ENCODE assay signal across 7 cellular contexts in the genomic region with DNA sequence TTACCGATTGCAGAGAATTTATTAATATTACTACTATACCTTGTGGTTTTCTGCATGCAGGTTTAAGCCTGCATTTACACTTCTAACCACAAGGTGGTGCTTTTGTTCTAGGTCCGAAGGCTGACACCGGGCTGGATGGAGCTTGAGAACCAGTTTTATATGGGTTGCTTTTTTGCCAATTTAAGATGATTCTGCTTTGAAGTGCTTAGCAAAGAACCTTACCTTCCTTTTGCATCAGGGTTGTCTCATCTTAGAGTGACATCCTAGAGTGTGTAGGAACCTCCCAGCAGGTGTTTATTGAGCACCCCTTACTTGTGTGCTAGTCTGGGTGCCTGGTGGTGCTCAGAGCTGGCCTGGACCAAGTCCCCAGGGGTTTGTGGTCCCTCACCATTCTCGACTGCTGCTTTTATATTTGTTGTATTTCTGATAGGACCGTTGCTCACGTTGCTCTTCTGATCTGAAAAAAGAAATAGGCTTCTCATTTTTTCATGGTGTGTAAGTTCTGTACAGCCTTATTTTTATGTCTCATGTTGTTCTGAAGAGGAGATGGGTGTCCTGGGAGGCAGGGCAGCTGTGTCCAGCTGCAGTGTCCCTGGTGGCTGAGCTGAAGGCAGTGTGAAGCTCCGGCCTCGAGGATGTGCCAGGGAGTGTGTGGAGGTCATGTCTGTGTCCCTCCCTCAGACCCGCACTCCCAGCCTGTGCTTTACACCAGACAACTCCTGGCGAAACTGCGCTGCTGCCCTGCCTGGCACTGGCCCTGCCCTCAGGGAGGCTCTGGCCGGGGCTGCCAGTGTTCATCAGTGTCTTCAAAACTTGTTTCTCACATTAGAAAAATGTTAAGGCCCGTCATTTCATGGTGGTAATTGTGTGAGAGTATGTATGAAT. TPM values are rescaled to one million over a fixed set of nuclear protein-coding genes. Genes with fewer than 3 reads are reported as not detected.
DNase-seq lines count a peak whose midpoint lies in the region; ATAC-seq, FAIRE-seq and TF ChIP-seq lines count a peak whose summit lies in the region.

No MANE protein-coding gene starts in this region.

- DNase-seq in GM03348 (ENCODE audit: low spot score) (peak; percentile 87), LNCaP clone FGC (ENCODE audit: low read depth) (peak; percentile 64), SJCRH30 (peak; percentile 56 to 81), brain microvascular endothelial cell (peak; percentile 73), keratinocyte (ENCODE audit: low read depth, low spot score) (peak; percentile 30)
- peak; percentile 36 for DNase-seq in stimulated activated CD4-positive, alpha-beta T cell treated with anti-CD3 and anti-CD28 coated beads, Interleukin-2, amount 100 ng/mL, for 4 hours (ENCODE audit: low read depth)

- H3K4me1 ChIP-seq in SJCRH30 (no peaks in the 10 kb centered on the region), keratinocyte (ENCODE audit: control insufficient read depth, extremely low read depth, insufficient read depth, low read length) (peaks cover 6% of the 10 kb centered on the region)

- H2AFZ ChIP-seq in keratinocyte (ENCODE audit: control insufficient read depth, low read length): no peak overlapping the region

- peaks cover 22% of the 10 kb centered on the region for H4K20me1 ChIP-seq in keratinocyte (ENCODE audit: control insufficient read depth, extremely low read depth, insufficient read depth, low read length)

- dilution Hi-C loops in keratinocyte (cut with MboI; ENCODE audit: extremely low pct_ligation_motif_present, low sequenced_read_pairs): no loop called here

- H3K9me3 ChIP-seq in SJCRH30 (replicated peaks) (no peaks in the 10 kb centered on the region), keratinocyte (ENCODE audit: control insufficient read depth, low read depth, low read length) (no peaks in the 10 kb centered on the region)

- no peak overlapping the region for H3K9ac ChIP-seq in keratinocyte (ENCODE audit: control insufficient read depth, extremely low read depth, insufficient read depth, low read length)

- H3K27ac ChIP-seq in SJCRH30 (no peak overlapping the region), brain microvascular endothelial cell (no peak overlapping the region), keratinocyte (ENCODE audit: control insufficient read depth, insufficient read depth, low read length) (no peak overlapping the region)

- H3K9me1 ChIP-seq in keratinocyte (ENCODE audit: control insufficient read depth, extremely low read depth, insufficient read depth, low read length): no peaks in the 10 kb centered on the region

- no peaks in the 10 kb centered on the region for H3K27me3 ChIP-seq in SJCRH30
- no peaks in the 10 kb centered on the region for H3K27me3 ChIP-seq in brain microvascular endothelial cell (replicated peaks)
- H3K27me3 ChIP-seq in keratinocyte (ENCODE audit: control insufficient read depth, extremely low read depth, insufficient read depth, low read length): no peaks in the 10 kb centered on the region

- peak; percentile 72 for ATAC-seq in GM21619 (IDR thresholded peaks at IDR 0.05; ENCODE audit: unreplicated experiment)

- H3K36me3 ChIP-seq in SJCRH30 (no peaks in the 10 kb centered on the region), brain microvascular endothelial cell (replicated peaks) (no peaks in the 10 kb centered on the region), keratinocyte (ENCODE audit: control insufficient read depth in 2 of 2, extremely low read depth in 1 of 2, insufficient read depth in 2 of 2, low read length in 2 of 2) (peaks cover 4% of the 10 kb centered on the region in 2 experiments)

- peak; percentile 88 for TF ChIP-seq CTCF in LNCaP clone FGC (IDR thresholded peaks at IDR 0.05; ENCODE audit: control insufficient read depth, extremely low read depth, insufficient read depth)
- peak; percentile 83 for TF ChIP-seq CTCF in brain microvascular endothelial cell (IDR thresholded peaks at IDR 0.05; ENCODE audit: low read depth, low read length, missing control alignments)
- peak; percentile 70 to 83 (median 76) for TF ChIP-seq CTCF in keratinocyte (optimal IDR thresholded peaks at IDR 0.05 in 1 of 3, IDR thresholded peaks at IDR 0.05 in 1 of 3, conservative IDR thresholded peaks at IDR 0.05 in 1 of 3; ENCODE audit: extremely low read depth in 1 of 3, insufficient read depth in 2 of 3, low read length in 3 of 3)

- peaks cover 79% of the 10 kb centered on the region for H3K79me2 ChIP-seq in keratinocyte (ENCODE audit: control insufficient read depth, insufficient read depth, low read length)

- H3K4me2 ChIP-seq in keratinocyte (ENCODE audit: control insufficient read depth, extremely low read depth, insufficient read depth, low read depth, low read length): no peak overlapping the region

- H3K4me3 ChIP-seq in LNCaP clone FGC (ENCODE audit: low read depth, low read length) (no peak overlapping the region), SJCRH30 (no peak overlapping the region), brain microvascular endothelial cell (ENCODE audit: low read depth, low read length) (no peak overlapping the region), keratinocyte (ENCODE audit: control insufficient read depth in 2 of 3, extremely low read depth in 1 of 3, insufficient read depth in 2 of 3, low read depth in 1 of 3, low read length in 3 of 3) (no peak overlapping the region)

- in situ Hi-C loops in brain microvascular endothelial cell (cut with HindIII; ENCODE audit: low pct_ligation_motif_present, low sequenced_read_pairs): no loop called here

- FAIRE-seq in keratinocyte (lab: Jason Lieb, UNC): no peak

RNA-seq across cellular contexts. Expression of a gene that starts 54.3 kb away (rescaled TPM):
- 77.3 and 79.6 TPM in 2 replicates for total RNA-seq in SJCRH30 (2014; rRNA removed; shearing (Covaris generic))
- 25.4 to 34.0 TPM (median 25.9 TPM) in 3 replicates for polyA plus RNA-seq in keratinocyte
- polyA plus RNA-seq in keratinocyte (2011; ENCODE audit: low read depth): 51.6 TPM
- 16.1 and 29.6 TPM in 2 replicates for polyA plus RNA-seq in keratinocyte (2011; cell fraction: cytosol; rRNA removed)
- polyA plus RNA-seq in keratinocyte (2011; cell fraction: nucleus; rRNA removed): 50.8 and 71.4 TPM in 2 replicates
- 21.1 and 37.2 TPM in 2 replicates for polyA plus RNA-seq in keratinocyte (2012; ENCODE audit: low replicate concordance)
- polyA minus RNA-seq in keratinocyte: 42.0 to 105 TPM (median 52.4 TPM) in 3 replicates
- polyA minus RNA-seq in keratinocyte (2011; cell fraction: cytosol; rRNA and poly(A)+ RNA removed): 43.7 TPM
- polyA minus RNA-seq in keratinocyte (2011; cell fraction: nucleus; rRNA and poly(A)+ RNA removed): 61.2 and 82.5 TPM in 2 replicates

Comparison
In these comparisons a context has a peak if more than half of its experiments do, and no peak if none do; other contexts are left out.
1. DNase-seq: peak in every context shown above with its lines; median percentile 87 in GM03348; 73 in brain microvascular endothelial cell; 68 in SJCRH30; 64 in LNCaP clone FGC; 36 in stimulated activated CD4-positive, alpha-beta T cell treated with anti-CD3 and anti-CD28 coated beads, Interleukin-2, amount 100 ng/mL, for 4 hours; 30 in keratinocyte.